ENCODE assay signal across 8 cellular contexts in genomic region chr7:37208528-37208927, GRCh38.
A peak's percentile ranks its signal among the peaks of the same experiment; 100 is the strongest.
DNase-seq lines count a peak whose midpoint lies in the region; ATAC-seq and TF ChIP-seq lines count a peak whose summit lies in the region.

No MANE protein-coding gene starts in this region.

- H3K4me1 Mint-ChIP-seq in stimulated activated naive CD8-positive, alpha-beta T cell treated with anti-CD3 and anti-CD28 coated beads, Interleukin-15, amount 100 ng/mL, for 72 hours: no peaks in the 10 kb centered on the region

- no peaks in the 10 kb centered on the region for H3K79me2 ChIP-seq in OCI-LY7 (ENCODE audit: insufficient read depth, low read depth, low read length)

- H3K27ac ChIP-seq in OCI-LY7 (ENCODE audit: low read depth, low read length, poor library complexity, severe bottlenecking) (no peak overlapping the region), brain microvascular endothelial cell (no peak overlapping the region)

- H3K9me3 ChIP-seq in OCI-LY7 (ENCODE audit: low read length): no peaks in the 10 kb centered on the region

- H4K20me1 ChIP-seq in OCI-LY7 (ENCODE audit: insufficient read depth, low read length): no peaks in the 10 kb centered on the region; the same call in 1 of the 2 replicates

- in situ Hi-C loops in brain microvascular endothelial cell (cut with HindIII; ENCODE audit: low pct_ligation_motif_present, low sequenced_read_pairs): no loop called here

- no peaks in the 10 kb centered on the region for H3K27me3 ChIP-seq in brain microvascular endothelial cell (replicated peaks)

- TF ChIP-seq CTCF in OCI-LY7 (conservative IDR thresholded peaks at IDR 0.05; ENCODE audit: low read length) (peak; percentile 56; the same call in 1 of the 2 replicates), brain microvascular endothelial cell (IDR thresholded peaks at IDR 0.05; ENCODE audit: low read depth, low read length, missing control alignments) (peak; percentile 26)

- H3K27ac Mint-ChIP-seq in stimulated activated naive CD8-positive, alpha-beta T cell treated with anti-CD3 and anti-CD28 coated beads, Interleukin-15, amount 100 ng/mL, for 72 hours: peak overlapping the region in 1 of 2 donors; percentile 10

- H3K4me2 ChIP-seq in OCI-LY7 (ENCODE audit: low read length): no peak overlapping the region

- H3K9me2 ChIP-seq in OCI-LY7 (ENCODE audit: insufficient read depth, low read length): no peaks in the 10 kb centered on the region

- no peaks in the 10 kb centered on the region for H3K27me3 Mint-ChIP-seq in stimulated activated naive CD8-positive, alpha-beta T cell treated with anti-CD3 and anti-CD28 coated beads, Interleukin-15, amount 100 ng/mL, for 72 hours

- H3K4me3 ChIP-seq in OCI-LY7 (ENCODE audit: low read depth, low read length, poor library complexity, severe bottlenecking) (no peak overlapping the region), brain microvascular endothelial cell (ENCODE audit: low read depth, low read length) (no peak overlapping the region)

- POLR2A ChIA-PET in OCI-LY7 (lab: Charles Lee): interaction anchor here (0.7 kb wide), 1 partner anchor 15 kb away, joined by 3 read pairs; no protein-coding TSS in a partner anchor

- H3K36me3 ChIP-seq in OCI-LY7 (ENCODE audit: insufficient read depth, low read length) (peaks cover 94% of the 10 kb centered on the region), brain microvascular endothelial cell (replicated peaks) (no peaks in the 10 kb centered on the region)

- H3K9me3 Mint-ChIP-seq in stimulated activated naive CD8-positive, alpha-beta T cell treated with anti-CD3 and anti-CD28 coated beads, Interleukin-15, amount 100 ng/mL, for 72 hours: no peaks in the 10 kb centered on the region

- H3K4me3 Mint-ChIP-seq in stimulated activated naive CD8-positive, alpha-beta T cell treated with anti-CD3 and anti-CD28 coated beads, Interleukin-15, amount 100 ng/mL, for 72 hours: no peak overlapping the region

- ATAC-seq in GM19395 (IDR thresholded peaks at IDR 0.05; ENCODE audit: unreplicated experiment) (peak; percentile 77), HG03457 (IDR thresholded peaks at IDR 0.05; ENCODE audit: unreplicated experiment) (peak; percentile 59)
- peak; percentile 64 for ATAC-seq in stimulated activated naive CD8-positive, alpha-beta T cell treated with anti-CD3 and anti-CD28 coated beads, Interleukin-15, amount 100 ng/mL, for 72 hours

- intact Hi-C loops in OCI-LY7 (cut with micrococcal nuclease; ENCODE audit: unreplicated experiment): no loop called here

- no peaks in the 10 kb centered on the region for H3K4me1 ChIP-seq in OCI-LY7 (ENCODE audit: insufficient read depth, low read length, poor library complexity, severe bottlenecking)

- CTCF ChIA-PET in OCI-LY7 (lab: Charles Lee; ENCODE audit: unreplicated experiment): no interaction called here

- H2AFZ ChIP-seq in OCI-LY7 (ENCODE audit: low read length): no peak overlapping the region

- DNase-seq in DMS153 treated with DMSO at 0.1 percent for 48 hours (lab: John Stamatoyannopoulos, UW; ENCODE audit: unreplicated experiment) (peak; percentile 59), OCI-LY7 (ENCODE audit: low spot score) (peak; percentile 26), brain microvascular endothelial cell (peak; percentile 71), kidney glomerular epithelial cell (lab: John Stamatoyannopoulos, UW) (peak; percentile 67), cortex of kidney (lab: John Stamatoyannopoulos, UW) (no peak)
- peak in 1 of 2 donors; percentile 22 for DNase-seq in stimulated activated naive CD8-positive, alpha-beta T cell treated with anti-CD3 and anti-CD28 coated beads, Interleukin-15, amount 100 ng/mL, for 72 hours

- BruUV-seq in OCI-LY7 (replicated peaks; lab: Mats Ljungman, UMichigan): no TSS peak
